Comparison of ENCODE assay signal across 2 cellular contexts in genomic region chr10:128573936-128574335, GRCh38.
TF ChIP-seq lines count a peak whose summit lies in the region.

No MANE protein-coding gene starts in this region.

TF ChIP-seq in GM23338, 12 proteins besides CTCF, POLR2A, EP300 and RAD21:
- TF ChIP-seq STAT1 (IDR thresholded peaks at IDR 0.05; ENCODE audit: unreplicated experiment), result no peak
- no peak for TF ChIP-seq POLR2AphosphoS5 (IDR thresholded peaks at IDR 0.05; ENCODE audit: low read depth)
- no peak for TF ChIP-seq JUNB (IDR thresholded peaks at IDR 0.05; ENCODE audit: unreplicated experiment)
- TF ChIP-seq EZH2phosphoT487 (IDR thresholded peaks at IDR 0.05; ENCODE audit: unreplicated experiment), result no peak
- TF ChIP-seq EZH2 (IDR thresholded peaks at IDR 0.05; ENCODE audit: low read depth, unreplicated experiment), result no peak
- no peak for TF ChIP-seq ZNF114 (CRISPR knock-in tag; IDR thresholded peaks at IDR 0.05)

TF ChIP-seq in H1, 55 proteins besides CTCF, POLR2A, EP300 and RAD21:
- no peak for TF ChIP-seq CHD2 (IDR thresholded peaks at IDR 0.05; ENCODE audit: low read length)
- TF ChIP-seq CHD7 (IDR thresholded peaks at IDR 0.05; ENCODE audit: insufficient replicate concordance, low read length), result no peak
- no peak for TF ChIP-seq CHD1 (IDR thresholded peaks at IDR 0.05; ENCODE audit: low read depth, low read length)
- no peak for TF ChIP-seq E2F6 (IDR thresholded peaks at IDR 0.05)
- no peak for TF ChIP-seq RNF2 (IDR thresholded peaks at IDR 0.05; ENCODE audit: borderline replicate concordance, low read depth, low read length, missing control alignments, poor library complexity, severe bottlenecking)
- no peak for TF ChIP-seq SP1 (IDR thresholded peaks at IDR 0.05; ENCODE audit: low read depth, low read length)
- no peak for TF ChIP-seq POU5F1 (IDR thresholded peaks at IDR 0.05; ENCODE audit: low read depth, low read length)
- TF ChIP-seq, protein P1, sequence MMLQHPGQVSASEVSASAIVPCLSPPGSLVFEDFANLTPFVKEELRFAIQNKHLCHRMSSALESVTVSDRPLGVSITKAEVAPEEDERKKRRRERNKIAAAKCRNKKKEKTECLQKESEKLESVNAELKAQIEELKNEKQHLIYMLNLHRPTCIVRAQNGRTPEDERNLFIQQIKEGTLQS (IDR thresholded peaks at IDR 0.05; ENCODE audit: insufficient read depth, low read depth, low read length), result no peak
- no peak for TF ChIP-seq TAF7 (optimal IDR thresholded peaks at IDR 0.05; ENCODE audit: borderline replicate concordance, low read depth, low read length)
- TF ChIP-seq RFX5 (IDR thresholded peaks at IDR 0.05; ENCODE audit: borderline replicate concordance, low read depth, low read length), result no peak
- TF ChIP-seq BCL11A (IDR thresholded peaks at IDR 0.05; ENCODE audit: low read depth in 2 of 2, low read length in 2 of 2), result no peak
- no peak for TF ChIP-seq KDM1A (IDR thresholded peaks at IDR 0.05; ENCODE audit: borderline replicate concordance, low read length)
- no peak for TF ChIP-seq SUZ12 (IDR thresholded peaks at IDR 0.05; ENCODE audit: low read length)
- TF ChIP-seq MAX (IDR thresholded peaks at IDR 0.05), result no peak
- no peak for TF ChIP-seq EGR1 (IDR thresholded peaks at IDR 0.05; ENCODE audit: borderline replicate concordance, low read depth, low read length)
- no peak for TF ChIP-seq JUND (IDR thresholded peaks at IDR 0.05; ENCODE audit: low read length)
- no peak for TF ChIP-seq USF2 (IDR thresholded peaks at IDR 0.05; ENCODE audit: low read length)
TF ChIP-seq in H1: peak in this region for 0.
